In the genomic region with DNA sequence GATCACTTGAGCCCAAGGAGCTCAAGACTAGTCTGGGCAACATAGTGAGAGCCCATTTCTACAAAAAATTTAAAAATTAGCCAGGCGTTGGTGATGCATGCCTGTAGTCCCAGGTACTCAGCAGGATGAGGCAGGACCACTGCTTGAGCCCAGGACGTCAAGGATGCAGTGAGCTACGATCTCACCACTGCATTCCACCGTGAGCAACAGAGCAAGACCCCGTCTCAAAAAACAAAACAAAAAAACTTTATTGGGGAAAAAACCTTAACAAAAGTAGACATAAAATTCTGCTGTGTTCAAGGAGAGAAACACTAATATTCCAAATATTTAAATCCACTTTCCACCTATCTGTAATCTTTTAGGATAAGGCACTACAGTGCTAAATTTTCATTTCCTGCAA, we compare ENCODE assay signal across 24 cellular contexts. TPM values are rescaled to one million over a fixed set of nuclear protein-coding genes. Genes with fewer than 3 reads are reported as not detected.
A peak's percentile ranks its signal among the peaks of the same experiment; 100 is the strongest.
DNase-seq lines count a peak whose midpoint lies in the region; ATAC-seq, FAIRE-seq and TF ChIP-seq lines count a peak whose summit lies in the region.
"Had no signal": no experiment of that assay in that cellular context is flagged by ENCODE, and none has a peak within 500 bp of the region (broad histone marks: within the 10 kb centered on the region; RNA-seq: fewer than 3 reads in every experiment).

No MANE protein-coding gene starts in this region.

- H2AFZ ChIP-seq in HepG2 (ENCODE audit: low read length) (no peak overlapping the region), SU-DHL-6 (ENCODE audit: low read depth, low read length, severe bottlenecking) (no peak overlapping the region), K562 (ENCODE audit: low read depth, low read length) (no peak overlapping the region), trophoblast cell (ENCODE audit: insufficient read depth, low read length, poor library complexity) (no peak overlapping the region)
- H2AFZ ChIP-seq: GM23248 had no signal

- no peaks in the 10 kb centered on the region for H3K27me3 ChIP-seq in HepG2 (ENCODE audit: control insufficient read depth in 1 of 2, insufficient read depth in 2 of 2, low read length in 2 of 2)
- H3K27me3 ChIP-seq in right lobe of liver = no peaks in the 10 kb centered on the region
- H3K27me3 ChIP-seq in SU-DHL-6 (ENCODE audit: low read length) = no peaks in the 10 kb centered on the region
- no peaks in the 10 kb centered on the region for H3K27me3 ChIP-seq in K562 (ENCODE audit: control insufficient read depth in 2 of 2, insufficient read depth in 2 of 2, low read length in 2 of 2)
- H3K27me3 ChIP-seq in trophoblast cell (ENCODE audit: insufficient read depth, low read length) = no peaks in the 10 kb centered on the region

- TF ChIP-seq RAD21 in HepG2 (CRISPR knock-in tag; IDR thresholded peaks at IDR 0.05) (no peak), K562 (CRISPR knock-in tag; conservative IDR thresholded peaks at IDR 0.05 in 1 of 2, IDR thresholded peaks at IDR 0.05 in 1 of 2) (no peak)

- CTCF ChIA-PET in HepG2 (lab: Yijun Ruan, JAX; ENCODE audit: low intra/inter-chr PET ratio, low total read pairs) = no interaction called here
- CTCF ChIA-PET in K562 (lab: Yijun Ruan, JAX; ENCODE audit: low intra/inter-chr PET ratio) = no interaction called here

- WGBS in HepG2 (ENCODE audit: low lambda C conversion rate) = 83% methylated on average over 5 of the region's 5 CpGs
- 79% methylated on average over 4 of the region's 5 CpGs for WGBS in right lobe of liver (ENCODE audit: insufficient coverage, low coverage, low lambda C conversion rate, missing lambda C conversion rate)
- 60% methylated on average over 5 of the region's 5 CpGs for WGBS in K562 (ENCODE audit: insufficient coverage, low coverage, missing lambda C conversion rate)
- no CpG with 5 or more reads among the region's 5 CpGs for WGBS in trophoblast cell (ENCODE audit: extremely low coverage, insufficient coverage, insufficient read length)

- H2BK120ac ChIP-seq in trophoblast cell (ENCODE audit: insufficient read depth, low read length, poor library complexity) = no peak overlapping the region

- H3K9me1 ChIP-seq in K562 (ENCODE audit: control insufficient read depth, insufficient read depth, low read length) = no peaks in the 10 kb centered on the region

- DNase-seq in HepG2 (ENCODE audit: low spot score) = no peak
- no peak for DNase-seq in right lobe of liver
- no peak for DNase-seq in K562 (ENCODE audit: extremely low read depth in 1 of 4, low spot score in 3 of 4)
- DNase-seq in trophoblast cell = no peak
- DNase-seq in cerebellum (ENCODE audit: low spot score) = no peak
- no peak for DNase-seq in SKM-1 treated with dmso at 0.1 percent for 144 hours (lab: John Stamatoyannopoulos, UW; ENCODE audit: unreplicated experiment)
- DNase-seq in activated gamma-delta T cell treated with Interleukin-2 at 50 U/mL for 16 hours = no peak
- DNase-seq: 8988T; ACHN; C1 segment of cervical spinal cord; Caco-2; CD8-positive, alpha-beta T cell; DMS153; DND-41; EL; GDM1; GM23248; H7; HCEC 1CT had no signal

- H3K9me3 ChIP-seq in HepG2 (ENCODE audit: low read length) = no peaks in the 10 kb centered on the region
- H3K9me3 ChIP-seq in right lobe of liver = no peaks in the 10 kb centered on the region
- H3K9me3 ChIP-seq in SU-DHL-6 (ENCODE audit: insufficient read depth, low read length) = no peaks in the 10 kb centered on the region
- H3K9me3 ChIP-seq in K562 (replicated peaks; ENCODE audit: control insufficient read depth, insufficient read depth, low read depth, low read length) = no peaks in the 10 kb centered on the region
- no peaks in the 10 kb centered on the region for H3K9me3 ChIP-seq in trophoblast cell (ENCODE audit: insufficient read depth, low read depth, low read length)
- H3K9me3 ChIP-seq: A549, Caco-2 had no signal

- in situ Hi-C loops in HepG2 (cut with HindIII; ENCODE audit: extremely low pct_ligation_motif_present, low pct_unique_long_range_greater_than_20kb) = no loop called here
- in situ Hi-C loops in K562 (cut with MboI) = no loop called here

- no peak overlapping the region for H2BK12ac ChIP-seq in trophoblast cell (ENCODE audit: low read length)

- BruUV-seq in HepG2 (replicated peaks; lab: Mats Ljungman, UMichigan) (no TSS peak), K562 (replicated peaks; lab: Mats Ljungman, UMichigan) (no TSS peak)

- TF ChIP-seq EP300 in HepG2 (IDR thresholded peaks at IDR 0.05; ENCODE audit: low read depth in 2 of 2, low read length in 2 of 2) (no peak), HepG2 (CRISPR knock-in tag; IDR thresholded peaks at IDR 0.05; ENCODE audit: borderline replicate concordance) (no peak), K562 (IDR thresholded peaks at IDR 0.05; ENCODE audit: low read length) (no peak)

- no peak overlapping the region for H3K4me3 ChIP-seq in HepG2 (replicated peaks in 1 of 3; ENCODE audit: insufficient read depth in 1 of 3, low read depth in 2 of 3, low read length in 3 of 3)
- no peak overlapping the region for H3K4me3 ChIP-seq in right lobe of liver
- H3K4me3 ChIP-seq in SU-DHL-6 (ENCODE audit: insufficient read depth, low read length, poor library complexity, severe bottlenecking) = no peak overlapping the region
- H3K4me3 ChIP-seq in K562 = no peak overlapping the region
- no peak overlapping the region for H3K4me3 ChIP-seq in trophoblast cell (ENCODE audit: low read depth, low read length)
- H3K4me3 ChIP-seq: A549, GM23248 had no signal

- peak overlapping the region; percentile 40 for H3K4ac ChIP-seq in trophoblast cell (ENCODE audit: low read depth, low read length)

- H3K23ac ChIP-seq in trophoblast cell (ENCODE audit: low read length) = no peak overlapping the region

- no peak overlapping the region for H4K12ac ChIP-seq in trophoblast cell (ENCODE audit: low read depth, low read length)

- no peak for ATAC-seq in HepG2
- no peak for ATAC-seq in right lobe of liver
- ATAC-seq in K562 = no peak
- ATAC-seq: A549; CD8-positive, alpha-beta T cell had no signal

- H4K91ac ChIP-seq in trophoblast cell (ENCODE audit: low read depth, low read length) = no peak overlapping the region

- peaks cover 53% of the 10 kb centered on the region for H3K4me1 ChIP-seq in HepG2 (ENCODE audit: insufficient read depth, low read length)
- H3K4me1 ChIP-seq in right lobe of liver = peaks cover 0 to 42% (median 17%) of the 10 kb centered on the region in 4 donors
- peaks cover 0 to 11% of the 10 kb centered on the region in 2 experiments; a peak in 3 of 5 replicates for H3K4me1 ChIP-seq in K562 (replicated peaks in 1 of 2; ENCODE audit: control insufficient read depth in 2 of 2, insufficient read depth in 2 of 2, low read length in 2 of 2)
- H3K4me1 ChIP-seq in trophoblast cell (ENCODE audit: control insufficient read depth in 1 of 2, insufficient read depth in 2 of 2, low read length in 2 of 2) = no peaks in the 10 kb centered on the region

- POLR2A ChIA-PET in HepG2 (lab: Yijun Ruan, JAX) = no interaction called here
- POLR2A ChIA-PET in K562 (lab: Yijun Ruan, JAX) = interaction anchor here (0.6 to 1.9 kb wide), 3 partner anchors 9 to 140 kb away, joined by 3 to 4 read pairs (median 4); partner anchors contain the start of gene KLHL18

- peaks cover 28% of the 10 kb centered on the region for H3F3A ChIP-seq in SU-DHL-6 (ENCODE audit: insufficient read depth)

- H4K20me1 ChIP-seq in HepG2 (ENCODE audit: insufficient read depth, low read length) (peaks cover 16% of the 10 kb centered on the region; the same call in 1 of the 2 replicates), SU-DHL-6 (ENCODE audit: low read depth, low read length) (no peaks in the 10 kb centered on the region; the same call in 1 of the 2 replicates), K562 (replicated peaks; ENCODE audit: control insufficient read depth, insufficient read depth, low read length) (0 out of 2 replicates have a peak, but pooled peaks cover 15% of the 10 kb centered on the region)

- H2AK5ac ChIP-seq in trophoblast cell (ENCODE audit: low read length) = no peak overlapping the region

- FAIRE-seq in HepG2 (lab: Jason Lieb, UNC) (no peak), K562 (lab: Jason Lieb, UNC) (no peak)
- FAIRE-seq: A549, GM12891, GM18507, H1 had no signal

- no peak overlapping the region for H3K18ac ChIP-seq in trophoblast cell (ENCODE audit: low read length)

- 0 out of 5 replicates have a peak, but pooled peaks cover 0 to 4% of the 10 kb centered on the region in 2 experiments for H3K36me3 ChIP-seq in HepG2 (replicated peaks in 1 of 2; ENCODE audit: control insufficient read depth in 1 of 2, insufficient read depth in 2 of 2, low read length in 2 of 2)
- no peaks in the 10 kb centered on the region for H3K36me3 ChIP-seq in right lobe of liver
- no peaks in the 10 kb centered on the region for H3K36me3 ChIP-seq in SU-DHL-6 (ENCODE audit: low read length)
- H3K36me3 ChIP-seq in K562 (ENCODE audit: control insufficient read depth, insufficient read depth, low read length) = 0 out of 3 replicates have a peak, but pooled peaks cover 5% of the 10 kb centered on the region
- H3K36me3 ChIP-seq in trophoblast cell (ENCODE audit: control insufficient read depth in 1 of 2, insufficient read depth in 2 of 2, low read length in 2 of 2) = no peaks in the 10 kb centered on the region

- no peak overlapping the region for H3K14ac ChIP-seq in trophoblast cell (ENCODE audit: low read length)

- intact Hi-C loops in HepG2 (cut with micrococcal nuclease; ENCODE audit: unreplicated experiment) (no loop called here), right lobe of liver (cut with DNase I) (no loop called here), K562 (cut with micrococcal nuclease) (no loop called here)

- H4K8ac ChIP-seq in trophoblast cell (ENCODE audit: low read depth, low read length) = no peak overlapping the region

- H3K79me1 ChIP-seq in trophoblast cell (ENCODE audit: low read length) = no peaks in the 10 kb centered on the region

- no peaks in the 10 kb centered on the region for H3K9me2 ChIP-seq in SU-DHL-6 (replicated peaks; ENCODE audit: insufficient read depth, low read length)

- no peak overlapping the region for H3K27ac ChIP-seq in HepG2 (ENCODE audit: extremely low read length, insufficient read depth, low read length)
- H3K27ac ChIP-seq in right lobe of liver = no peak overlapping the region
- H3K27ac ChIP-seq in SU-DHL-6 (ENCODE audit: low read depth, low read length) = peak overlapping the region; percentile 87
- H3K27ac ChIP-seq in K562 (ENCODE audit: extremely low read depth, low read depth, low read length) = no peak overlapping the region
- H3K27ac ChIP-seq in trophoblast cell (ENCODE audit: low read depth, low read length) = no peak overlapping the region
- H3K27ac ChIP-seq: GM23248 had no signal

- H3K79me2 ChIP-seq in HepG2 (ENCODE audit: insufficient read depth, low read length) (peaks cover 88% of the 10 kb centered on the region), SU-DHL-6 (ENCODE audit: insufficient read depth, low read length) (peaks cover 97% of the 10 kb centered on the region), K562 (ENCODE audit: control insufficient read depth, insufficient read depth, low read length) (peaks cover 93% of the 10 kb centered on the region), trophoblast cell (ENCODE audit: control insufficient read depth, insufficient read depth, low read length, poor library complexity) (peaks cover 10% of the 10 kb centered on the region)

- no peak for TF ChIP-seq POLR2A in HepG2 (IDR thresholded peaks at IDR 0.05; ENCODE audit: insufficient read depth in 1 of 2, low read depth in 2 of 2, low read length in 2 of 2)
- TF ChIP-seq POLR2A in right lobe of liver (IDR thresholded peaks at IDR 0.05) = no peak
- TF ChIP-seq POLR2A in K562 (conservative IDR thresholded peaks at IDR 0.05) = no peak

- H3K4me2 ChIP-seq in HepG2 (ENCODE audit: low read depth, low read length) (no peak overlapping the region), SU-DHL-6 (ENCODE audit: low read depth, low read length, poor library complexity, severe bottlenecking) (peak overlapping the region; percentile 77), K562 (ENCODE audit: insufficient read depth, low read length) (no peak overlapping the region), trophoblast cell (ENCODE audit: low read length) (no peak overlapping the region)

- TF ChIP-seq CTCF in HepG2 (CRISPR knock-in tag; IDR thresholded peaks at IDR 0.05) = no peak
- TF ChIP-seq CTCF in right lobe of liver (IDR thresholded peaks at IDR 0.05) = no peak
- TF ChIP-seq CTCF in SU-DHL-6 (IDR thresholded peaks at IDR 0.05; ENCODE audit: insufficient read depth, low read length, poor library complexity, severe bottlenecking) = no peak
- TF ChIP-seq CTCF in K562 (IDR thresholded peaks at IDR 0.05 in 2 of 3, conservative IDR thresholded peaks at IDR 0.05 in 1 of 3; ENCODE audit: insufficient read depth in 2 of 3, low read depth in 1 of 3, low read length in 3 of 3) = no peak

- no peak overlapping the region for H3K9ac ChIP-seq in HepG2 (ENCODE audit: insufficient read depth, low read depth, low read length)
- H3K9ac ChIP-seq in SU-DHL-6 (ENCODE audit: low read length) = 0 out of 2 replicates have a peak overlapping the region, but pooled peaks have one; percentile 16
- no peak overlapping the region for H3K9ac ChIP-seq in K562 (ENCODE audit: insufficient read depth in 1 of 2, low read depth in 2 of 2, low read length in 2 of 2)
- no peak overlapping the region for H3K9ac ChIP-seq in trophoblast cell (ENCODE audit: low read length)
- H3K9ac ChIP-seq: GM23248 had no signal

- no peak overlapping the region for H2BK5ac ChIP-seq in trophoblast cell (ENCODE audit: low read depth, low read length, poor library complexity)

RNA-seq across cellular contexts. Expression of gene SETD2, which starts 20.8 kb away (rescaled TPM):
- total RNA-seq in HepG2 (2016; rRNA removed; fragmentation: Illumina TruSeq; extraction: Trizol) = 24.2 and 39.5 TPM in 2 replicates
- total RNA-seq in HepG2 (2016; cell fraction: cytosol; rRNA removed; fragmentation: Illumina TruSeq; extraction: Trizol; ENCODE audit: low read depth) = 38.6 and 41.2 TPM in 2 replicates
- total RNA-seq in HepG2 (2016; cell fraction: insoluble cytoplasmic fraction; rRNA removed; fragmentation: Illumina TruSeq; extraction: Trizol) = 22.3 and 34.2 TPM in 2 replicates
- total RNA-seq in HepG2 (2016; cell fraction: membrane; rRNA removed; fragmentation: Illumina TruSeq; extraction: Trizol) = 16.3 and 20.2 TPM in 2 replicates
- total RNA-seq in HepG2 (2016; cell fraction: nucleus; rRNA removed; fragmentation: Illumina TruSeq; extraction: Trizol) = 35.8 and 43.2 TPM in 2 replicates
- 14.2 and 15.0 TPM in 2 replicates for polyA plus RNA-seq in HepG2 (2011; rRNA removed)
- 9.9 and 13.4 TPM in 2 replicates for polyA plus RNA-seq in HepG2 (2011; cell fraction: cytosol; rRNA removed)
- polyA plus RNA-seq in HepG2 (2011; cell fraction: nucleus; rRNA removed) = 12.6 and 13.9 TPM in 2 replicates
- 17.9 and 19.6 TPM in 2 replicates for polyA plus RNA-seq in HepG2 (2012)
- polyA plus RNA-seq in HepG2 (2016; cell fraction: cytosol; fragmentation: Illumina TruSeq; extraction: Trizol; ENCODE audit: low read depth) = 1.1 and 1.3 TPM in 2 replicates
- polyA plus RNA-seq in HepG2 (2016; cell fraction: insoluble cytoplasmic fraction; fragmentation: Illumina TruSeq; extraction: Trizol; ENCODE audit: low read depth) = 22.9 and 27.7 TPM in 2 replicates
- polyA plus RNA-seq in HepG2 (2016; cell fraction: membrane; fragmentation: Illumina TruSeq; extraction: Trizol; ENCODE audit: low read depth) = 1.8 and 2.5 TPM in 2 replicates
- polyA plus RNA-seq in HepG2 (2016; cell fraction: nucleus; fragmentation: Illumina TruSeq; extraction: Trizol; ENCODE audit: insufficient read depth, low read depth) = 32.2 and 33.2 TPM in 2 replicates
- 24.6 and 37.4 TPM in 2 replicates for polyA minus RNA-seq in HepG2 (2011; rRNA and poly(A)+ RNA removed; ENCODE audit: low replicate concordance)
- polyA minus RNA-seq in HepG2 (2011; cell fraction: cytosol; rRNA and poly(A)+ RNA removed) = 22.9 and 27.3 TPM in 2 replicates
- polyA minus RNA-seq in HepG2 (2011; cell fraction: nucleus; rRNA and poly(A)+ RNA removed) = 75.8 and 79.7 TPM in 2 replicates
- 10 to 100 TPM; 20.3 to 27.0 (median 21.9) TPM for total RNA-seq in right lobe of liver
- 43.5 and 203 TPM in 2 replicates for total RNA-seq in K562 (2011; cell fraction: chromatin; rRNA removed; ENCODE audit: low replicate concordance)
- 27.0 and 45.0 TPM in 2 replicates for total RNA-seq in K562 (2011; cell fraction: nucleolus; rRNA removed)
- 67.0 and 71.2 TPM in 2 replicates for total RNA-seq in K562 (2011; cell fraction: nucleoplasm; rRNA removed)
- 30.0 and 33.6 TPM in 2 replicates for total RNA-seq in K562 (2014; rRNA removed)
- 43.8 and 47.8 TPM in 2 replicates for total RNA-seq in K562 (2014; rRNA removed; fragmentation: Illumina TruSeq; extraction: Trizol)
- 43.7 and 45.3 TPM in 2 replicates for total RNA-seq in K562 (2015; rRNA removed; fragmentation: Illumina TruSeq; extraction: Trizol)
- total RNA-seq in K562 (2021) = 39.3 and 39.5 TPM in 2 replicates
- 22.8 and 25.2 TPM in 2 replicates for polyA plus RNA-seq in K562 (2011; rRNA removed)
- 14.6 and 16.8 TPM in 2 replicates for polyA plus RNA-seq in K562 (2011; cell fraction: cytosol; rRNA removed)
- 28.4 and 29.7 TPM in 2 replicates for polyA plus RNA-seq in K562 (2011; cell fraction: nucleus; rRNA removed)
- polyA plus RNA-seq in K562 (2012) = 25.0 and 27.7 TPM in 2 replicates
- polyA plus RNA-seq in K562 (2014; fragmentation: Illumina TruSeq; extraction: Trizol) = 38.6 and 44.0 TPM in 2 replicates
- 10 to 100 TPM in 1 of 2 experiments, 1 to 10 TPM in 1; 8.2 to 11.0 TPM for polyA plus RNA-seq in K562 (2014; fragmentation: Nextera tagmentation; extraction: Ambion mirVana)
- 23.0 and 24.6 TPM in 2 replicates for polyA plus RNA-seq in K562 (2014; rRNA removed)
- 86.5 and 93.7 TPM in 2 replicates for polyA minus RNA-seq in K562 (2011; rRNA and poly(A)+ RNA removed)
- polyA minus RNA-seq in K562 (2011; cell fraction: cytosol; rRNA and poly(A)+ RNA removed) = 32.7 and 35.5 TPM in 2 replicates
- 37.7 and 69.1 TPM in 2 replicates for polyA minus RNA-seq in K562 (2011; cell fraction: nucleus; rRNA and poly(A)+ RNA removed)
- polyA plus RNA-seq in trophoblast cell (2013) = 18.6 and 20.2 TPM in 2 replicates
- 74.7 TPM for total RNA-seq in cerebellum

Comparison
In these comparisons a context has a peak if more than half of its experiments do, and no peak if none do; other contexts are left out.
1. Of the 241 proteins assayed by ChIP-seq in both HepG2 and K562: peak only in HepG2: none; only in K562: none; in both: ZBTB40; in neither: 240.